Comparison of ENCODE assay signal across 17 cellular contexts in the genomic region with DNA sequence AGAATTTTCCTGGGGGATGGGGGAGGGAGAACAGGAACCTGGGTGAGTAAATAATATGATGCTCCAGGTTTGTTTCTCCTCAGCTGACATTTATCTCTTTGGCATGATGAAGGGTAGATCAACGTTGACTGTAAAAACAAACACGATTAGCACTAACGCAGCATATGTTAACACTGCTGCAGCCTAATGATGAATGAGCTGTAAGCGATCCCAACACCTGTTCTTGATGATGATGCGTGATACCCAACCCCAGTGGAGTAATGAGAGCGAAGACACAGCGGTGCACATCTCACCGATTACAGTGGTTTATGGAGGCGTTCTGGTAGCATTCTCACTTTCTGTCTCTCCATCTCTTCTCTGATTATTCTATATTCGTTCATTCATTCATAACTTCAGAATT.
"Had no signal": no experiment of that assay in that cellular context is flagged by ENCODE, and none has a peak within 500 bp of the region (broad histone marks: within the 10 kb centered on the region; RNA-seq: fewer than 3 reads in every experiment).

No MANE protein-coding gene starts in this region.

- H3K36me3 ChIP-seq: suprapubic skin, upper lobe of left lung had no signal

- H3K4me1 ChIP-seq: body of pancreas, suprapubic skin, upper lobe of left lung had no signal

- H3K9me3 ChIP-seq: body of pancreas, suprapubic skin, upper lobe of left lung had no signal

- ATAC-seq: activated CD4-positive, CD25-positive, alpha-beta regulatory T cell treated with anti-CD3 and anti-CD28 coated beads, Interleukin-2, amount 50 U/mL, for 24 hours; activated naive CD4-positive, alpha-beta T cell treated with anti-CD3 and anti-CD28 coated beads, Interleukin-2, amount 50 U/mL, for 72 hours; body of pancreas; left ventricle myocardium superior; sciatic nerve; stimulated activated naive CD8-positive, alpha-beta T cell treated with anti-CD3 and anti-CD28 coated beads, Interleukin-15, Interleukin-2, amounts not matched to agents 100 U/mL and 50 U/mL, for 24 hours had no signal

- DNase-seq: activated effector memory CD4-positive, alpha-beta T cell treated with Interleukin-2 at 50 U/mL for 16 hours; activated T-cell treated with anti-CD3 and anti-CD28 coated beads, Interleukin-2, amount 50 U/mL, for 1 hour; amniotic stem cell; body of pancreas; effector memory CD4-positive, alpha-beta T cell; left ventricle myocardium superior; mesenchymal stem cell; stimulated activated CD4-positive, alpha-beta T cell treated with anti-CD3 and anti-CD28 coated beads, Interleukin-12 subunit alpha, Interleukin-12 subunit beta, amount 100 ng/mL, for 4 hours; stimulated activated CD4-positive, alpha-beta T cell treated with anti-CD3 and anti-CD28 coated beads, Interleukin-4, amount 100 ng/mL, for 1 hour; stimulated activated CD8-positive, alpha-beta memory T cell treated with anti-CD3 and anti-CD28 coated beads, Interleukin-4, amount 100 ng/mL, for 48 hours; stimulated activated naive CD8-positive, alpha-beta T cell treated with anti-CD3 and anti-CD28 coated beads, Interleukin-15, Interleukin-2, amounts not matched to agents 100 U/mL and 50 U/mL, for 24 hours; upper lobe of left lung had no signal

- H3K27ac ChIP-seq: body of pancreas, epithelial cell of prostate, suprapubic skin, upper lobe of left lung had no signal

- H3K4me3 ChIP-seq: body of pancreas, suprapubic skin, upper lobe of left lung had no signal

- H3K27me3 ChIP-seq: body of pancreas, suprapubic skin, upper lobe of left lung had no signal
